Comparison of ENCODE assay signal across 17 cellular contexts in genomic region chr14:31336646-31337045, GRCh38.
DNase-seq lines count a peak whose midpoint lies in the region; ATAC-seq and TF ChIP-seq lines count a peak whose summit lies in the region.
"Had no signal": no experiment of that assay in that cellular context is flagged by ENCODE, and none has a peak within 500 bp of the region (broad histone marks: within the 10 kb centered on the region; RNA-seq: fewer than 3 reads in every experiment).

No MANE protein-coding gene starts in this region.

- intact Hi-C loops in lower lobe of right lung (cut with DNase I), result no loop called here

- no peak for ATAC-seq in lower lobe of right lung
- ATAC-seq: mucosa of descending colon had no signal

- no peaks in the 10 kb centered on the region for H3K27me3 ChIP-seq in lower lobe of right lung (ENCODE audit: low read depth)
- H3K27me3 ChIP-seq in MM.1S (replicated peaks; ENCODE audit: insufficient read depth, low read length), result no peaks in the 10 kb centered on the region
- H3K27me3 ChIP-seq: BLaER1, esophagus muscularis mucosa, Peyer's patch had no signal

- no peaks in the 10 kb centered on the region for H3K79me2 ChIP-seq in MM.1S (ENCODE audit: low read length)

- TF ChIP-seq EP300 in Ishikawa (IDR thresholded peaks at IDR 0.05; ENCODE audit: borderline replicate concordance), result peak; percentile 14; the same call in 1 of the 2 replicates

- TF ChIP-seq CTCF in AG10803 (conservative IDR thresholded peaks at IDR 0.05; ENCODE audit: low read length) (no peak), lower lobe of right lung (IDR thresholded peaks at IDR 0.05) (no peak), MM.1S (IDR thresholded peaks at IDR 0.05; ENCODE audit: low read length) (no peak)

- H3K9me2 ChIP-seq in MM.1S (replicated peaks; ENCODE audit: insufficient read depth, low read length), result no peaks in the 10 kb centered on the region

- no peaks in the 10 kb centered on the region for H3F3A ChIP-seq in MM.1S (ENCODE audit: insufficient read depth, low read length)

- H3K27ac ChIP-seq in lower lobe of right lung (no peak overlapping the region), MM.1S (ENCODE audit: low read length) (no peak overlapping the region)
- H3K27ac ChIP-seq: BLaER1, esophagus muscularis mucosa, Peyer's patch had no signal

- H3K9me3 ChIP-seq in lower lobe of right lung (no peaks in the 10 kb centered on the region), MM.1S (replicated peaks; ENCODE audit: insufficient read depth, low read length) (no peaks in the 10 kb centered on the region)
- H3K9me3 ChIP-seq: esophagus muscularis mucosa, mucosa of descending colon, Peyer's patch had no signal

- H3K4me1 ChIP-seq in lower lobe of right lung, result no peaks in the 10 kb centered on the region
- no peaks in the 10 kb centered on the region for H3K4me1 ChIP-seq in MM.1S (ENCODE audit: low read length)
- H3K4me1 ChIP-seq: BLaER1, Peyer's patch had no signal

- H3K4me3 ChIP-seq in AG10803 (ENCODE audit: low read length) (no peak overlapping the region), lower lobe of right lung (no peak overlapping the region), MM.1S (ENCODE audit: low read length) (no peak overlapping the region)
- H3K4me3 ChIP-seq: BLaER1, esophagus muscularis mucosa, mucosa of descending colon, Peyer's patch had no signal

- peak; percentile 32 for DNase-seq in AG10803 (ENCODE audit: low read depth)
- DNase-seq in SIG-M5 treated with dmso at 0.1 percent for 504 hours (lab: John Stamatoyannopoulos, UW; ENCODE audit: unreplicated experiment), result peak; percentile 87
- peak; percentile 40 for DNase-seq in fibroblast of the conjunctiva (ENCODE audit: low read depth)
- no peak for DNase-seq in NCI-H345 treated with DMSO at 0.1 percent for 48 hours (lab: John Stamatoyannopoulos, UW; ENCODE audit: unreplicated experiment)
- DNase-seq in mucosa of gallbladder (ENCODE audit: low spot score), result no peak
- DNase-seq in lower lobe of right lung, result no peak
- no peak for DNase-seq in MM.1S
- DNase-seq: activated CD8-positive, alpha-beta memory T cell treated with anti-CD3 and anti-CD28 coated beads for 24 hours; activated naive CD4-positive, alpha-beta T cell treated with anti-CD3 and anti-CD28 coated beads for 36 hours; mucosa of descending colon; NCI-H2107; Peyer's patch; stimulated activated CD4-positive, alpha-beta T cell treated with anti-CD3 and anti-CD28 coated beads, Interleukin-4, amount 100 ng/mL, for 24 hours; stimulated activated naive CD4-positive, alpha-beta T cell had no signal

- no peaks in the 10 kb centered on the region for H4K20me1 ChIP-seq in MM.1S (ENCODE audit: insufficient read depth, low read length)
- H4K20me1 ChIP-seq: BLaER1 had no signal

- no peak overlapping the region for H2AFZ ChIP-seq in MM.1S (ENCODE audit: low read length)

- H3K4me2 ChIP-seq in MM.1S (ENCODE audit: low read depth, low read length), result no peak overlapping the region
- H3K4me2 ChIP-seq: BLaER1 had no signal

- H3K9ac ChIP-seq in MM.1S (ENCODE audit: low read length), result no peak overlapping the region
- H3K9ac ChIP-seq: BLaER1 had no signal

- no peak for TF ChIP-seq RAD21 in Ishikawa (IDR thresholded peaks at IDR 0.05; ENCODE audit: low read depth)

- H3K36me3 ChIP-seq in lower lobe of right lung (peaks cover 49% of the 10 kb centered on the region), MM.1S (replicated peaks; ENCODE audit: insufficient read depth, low read length) (no peaks in the 10 kb centered on the region)

TF ChIP-seq in Ishikawa, 13 proteins besides CTCF, POLR2A, EP300 and RAD21:
- 0 out of 2 replicates have a peak, but pooled peaks have one; percentile 17 for TF ChIP-seq TCF12 (IDR thresholded peaks at IDR 0.05; ENCODE audit: low read depth)
- no peak for TF ChIP-seq NFIC (IDR thresholded peaks at IDR 0.05)
- TF ChIP-seq CEBPB (IDR thresholded peaks at IDR 0.05), result peak; percentile 93
- TF ChIP-seq USF1 (IDR thresholded peaks at IDR 0.05), result peak; percentile 50
- no peak for TF ChIP-seq CREB1 (IDR thresholded peaks at IDR 0.05; ENCODE audit: low read depth)
- TF ChIP-seq TEAD4 (IDR thresholded peaks at IDR 0.05), result peak; percentile 76
- TF ChIP-seq ZBTB7A (IDR thresholded peaks at IDR 0.05; ENCODE audit: low read depth), result no peak
- TF ChIP-seq YY1 (IDR thresholded peaks at IDR 0.05; ENCODE audit: low read depth), result no peak
- TF ChIP-seq EGR1 (IDR thresholded peaks at IDR 0.05), result no peak
- TF ChIP-seq FOXM1 (IDR thresholded peaks at IDR 0.05; ENCODE audit: borderline replicate concordance, low read depth), result no peak
- TF ChIP-seq REST (IDR thresholded peaks at IDR 0.05; ENCODE audit: low read depth), result no peak
- TF ChIP-seq, protein P1, sequence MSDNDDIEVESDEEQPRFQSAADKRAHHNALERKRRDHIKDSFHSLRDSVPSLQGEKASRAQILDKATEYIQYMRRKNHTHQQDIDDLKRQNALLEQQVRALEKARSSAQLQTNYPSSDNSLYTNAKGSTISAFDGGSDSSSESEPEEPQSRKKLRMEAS (IDR thresholded peaks at IDR 0.05), result no peak; the same call in 1 of the 2 replicates
- no peak for TF ChIP-seq TAF1 (IDR thresholded peaks at IDR 0.05; ENCODE audit: low read depth)

Comparison
In these comparisons a context has a peak if more than half of its experiments do, and no peak if none do; other contexts are left out.
1. DNase-seq: peak in AG10803 (single experiment), SIG-M5 treated with dmso at 0.1 percent for 504 hours (single experiment) and fibroblast of the conjunctiva (single experiment); none in NCI-H345 treated with DMSO at 0.1 percent for 48 hours (single experiment), mucosa of gallbladder (single experiment), lower lobe of right lung (single experiment) and MM.1S (single experiment).